In genomic region chr5:4874097-4874496, GRCh38 we compare ENCODE assay signal across 8 cellular contexts.
"Had no signal": no experiment of that assay in that cellular context is flagged by ENCODE, and none has a peak within 500 bp of the region (broad histone marks: within the 10 kb centered on the region; RNA-seq: fewer than 3 reads in every experiment).

No MANE protein-coding gene starts in this region.

- ATAC-seq: GM12878 had no signal

- DNase-seq: GDM1, GF-D8 had no signal

- H3K4me3 ChIP-seq: GM12878 had no signal

- FAIRE-seq: G401.6, GM12878, GM12891, GM12892, GM18507, GM19239 had no signal
